17 cellular contexts compared by ENCODE assay signal in genomic region chr2:138235041-138235440, GRCh38.
"Had no signal": no experiment of that assay in that cellular context is flagged by ENCODE, and none has a peak within 500 bp of the region (broad histone marks: within the 10 kb centered on the region; RNA-seq: fewer than 3 reads in every experiment).

No MANE protein-coding gene starts in this region.

- H3K27ac Mint-ChIP-seq: naive thymus-derived CD8-positive, alpha-beta T cell had no signal

- H3K27me3 ChIP-seq: colonic mucosa, foreskin keratinocyte, neutrophil, sigmoid colon, upper lobe of left lung, uterus had no signal

- H3K4me3 Mint-ChIP-seq: naive thymus-derived CD8-positive, alpha-beta T cell had no signal

- H3K9me3 ChIP-seq: colonic mucosa, mucosa of descending colon, neutrophil, sigmoid colon, upper lobe of left lung, uterus had no signal

- FAIRE-seq: endothelial cell of umbilical vein had no signal

- H3K27ac ChIP-seq: colonic mucosa, foreskin keratinocyte, neutrophil, sigmoid colon, skin epidermis, upper lobe of left lung, uterus had no signal

- H3K4me3 ChIP-seq: colonic mucosa, mucosa of descending colon, sigmoid colon, skin epidermis, upper lobe of left lung, uterus had no signal

- DNase-seq: colonic mucosa; dermis blood vessel endothelial cell; erythroblast; foreskin keratinocyte; kidney glomerular epithelial cell; mucosa of descending colon; naive thymus-derived CD8-positive, alpha-beta T cell; posterior cingulate gyrus; sigmoid colon; stimulated activated CD4-positive, alpha-beta T cell treated with anti-CD3 and anti-CD28 coated beads, Interleukin-2, amount 100 ng/mL, for 24 hours; stimulated activated CD4-positive, alpha-beta T cell treated with anti-CD3 and anti-CD28 coated beads, Interleukin-4, amount 100 ng/mL, for 4 hours; stimulated activated naive CD4-positive, alpha-beta T cell treated with Interleukin-2 at 50 U/mL for 16 hours; upper lobe of left lung; uterus had no signal

- H3K36me3 ChIP-seq: colonic mucosa, neutrophil, sigmoid colon, upper lobe of left lung, uterus had no signal

- H3K36me3 Mint-ChIP-seq: naive thymus-derived CD8-positive, alpha-beta T cell had no signal

- H3K4me1 ChIP-seq: colonic mucosa, foreskin keratinocyte, sigmoid colon, uterus had no signal
